ENCODE assay signal across 24 cellular contexts in the genomic region with DNA sequence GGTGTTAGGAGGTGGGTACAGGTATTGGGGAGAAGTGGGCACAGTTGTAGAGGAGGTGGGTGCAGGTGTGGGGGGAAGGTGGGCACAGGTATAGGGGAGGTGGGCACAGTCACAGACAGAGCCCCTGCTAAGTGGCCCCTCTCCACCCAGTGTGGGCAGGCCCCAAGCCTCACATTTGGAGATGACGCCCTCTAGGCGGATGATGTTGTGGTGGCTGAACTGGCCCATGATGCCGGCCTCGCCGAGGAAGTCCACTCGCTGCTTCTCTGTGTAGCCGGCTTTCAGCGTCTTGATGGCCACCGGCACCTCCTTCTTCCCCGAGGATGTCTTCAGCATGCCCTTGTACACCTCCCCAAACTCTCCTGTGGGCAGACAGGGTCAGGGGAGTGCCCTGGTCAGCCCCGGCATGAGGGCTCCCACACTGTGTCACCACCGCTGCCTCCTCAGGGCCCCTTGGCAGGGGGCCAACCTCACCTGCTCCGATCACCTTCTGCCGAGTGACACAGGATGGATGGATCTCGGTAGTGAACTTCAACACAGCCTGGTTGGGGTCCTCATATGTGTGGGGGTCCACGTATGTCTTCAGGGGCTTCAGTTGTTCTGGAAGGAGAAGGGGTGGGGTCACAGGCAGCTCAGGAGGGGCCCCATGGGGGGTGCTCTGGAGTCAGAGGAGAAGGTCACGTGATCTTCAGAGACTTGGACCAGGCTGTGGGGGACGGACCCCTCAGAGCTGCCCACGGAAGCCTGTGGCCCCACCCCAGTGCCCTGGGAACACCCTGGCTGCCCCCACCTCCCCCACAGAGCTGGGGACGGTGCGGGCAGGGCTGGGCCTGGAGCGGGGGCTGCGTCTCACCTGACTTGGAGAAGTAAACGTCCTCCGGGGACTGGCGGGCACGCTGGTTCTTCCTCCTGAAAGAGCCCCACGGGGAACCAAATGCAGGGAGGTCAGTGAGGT. TPM values are rescaled to one million over a fixed set of nuclear protein-coding genes. Genes with fewer than 3 reads are reported as not detected.
"Had no signal": no experiment of that assay in that cellular context is flagged by ENCODE, and none has a peak within 500 bp of the region (broad histone marks: within the 10 kb centered on the region; RNA-seq: fewer than 3 reads in every experiment).

No MANE protein-coding gene starts in this region.

- H3K4me1 Mint-ChIP-seq: activated CD4-positive, alpha-beta memory T cell treated with anti-CD3 and anti-CD28 coated beads, Interleukin-2, amount 10 ng/mL, durations not matched to agents 7 days and 5 days; brain had no signal

- H3K27ac Mint-ChIP-seq: activated CD4-positive, alpha-beta memory T cell treated with anti-CD3 and anti-CD28 coated beads, Interleukin-2, amount 10 ng/mL, durations not matched to agents 7 days and 5 days; activated naive CD4-positive, alpha-beta T cell treated with anti-CD3 and anti-CD28 coated beads for 36 hours; activated T-helper 2 cell treated with anti-CD3 and anti-CD28 coated beads, Interferon-gamma antibody, Interleukin-2, Interleukin-4, amounts not matched to agents 10 μg/mL and 5 μg/mL and 100 μg/mL, durations not matched to agents 14 hours and 24 hours and 36 hours; brain; T-helper 2 cell treated with Interferon-gamma antibody and Interleukin-4, amounts not matched to agents 5 μg/mL and 100 μg/mL, for 36 hours had no signal

- H3K4me3 ChIP-seq: lower lobe of right lung, prostate gland, right atrium auricular region, stomach, testis had no signal

- H3K27ac ChIP-seq: epithelial cell of prostate, foreskin keratinocyte, lower lobe of right lung, prostate gland, right atrium auricular region, testis had no signal

- H3K4me1 ChIP-seq: foreskin keratinocyte, lower lobe of right lung, prostate gland, stomach had no signal

- H3K36me3 ChIP-seq: prostate gland had no signal

- H3K4me3 Mint-ChIP-seq: activated CD4-positive, alpha-beta memory T cell treated with anti-CD3 and anti-CD28 coated beads, Interleukin-2, amount 10 ng/mL, durations not matched to agents 7 days and 5 days; activated naive CD4-positive, alpha-beta T cell treated with anti-CD3 and anti-CD28 coated beads for 36 hours; brain; T-helper 2 cell treated with Interferon-gamma antibody and Interleukin-4, amounts not matched to agents 5 μg/mL and 100 μg/mL, for 36 hours had no signal

- DNase-seq: activated CD4-positive, alpha-beta memory T cell treated with anti-CD3 and anti-CD28 coated beads, Interleukin-2, amount 10 ng/mL, durations not matched to agents 7 days and 5 days; activated CD4-positive, alpha-beta T cell treated with anti-CD3 and anti-CD28 coated beads for 48 hours; activated CD4-positive, CD25-positive, alpha-beta regulatory T cell; activated naive CD4-positive, alpha-beta T cell treated with anti-CD3 and anti-CD28 coated beads for 36 hours; activated T-cell treated with anti-CD3 and anti-CD28 coated beads, Interleukin-2, amount 50 U/mL, for 1 hour; anterior cingulate cortex; caudate nucleus; foreskin keratinocyte; glutamatergic neuron; hippocampal formation; left colon; lower lobe of right lung; stimulated activated CD4-positive, alpha-beta T cell treated with anti-CD3 and anti-CD28 coated beads, Interleukin-2, amount 100 ng/mL, for 24 hours; stomach; testis had no signal

- H3K27me3 ChIP-seq: foreskin keratinocyte, right atrium auricular region, stomach, testis had no signal

- H3K27me3 Mint-ChIP-seq: activated CD4-positive, alpha-beta memory T cell treated with anti-CD3 and anti-CD28 coated beads, Interleukin-2, amount 10 ng/mL, durations not matched to agents 7 days and 5 days; brain had no signal

- H3K9me3 ChIP-seq: lower lobe of right lung, prostate gland, right atrium auricular region, stomach, testis had no signal

- H3K9me3 Mint-ChIP-seq: activated CD4-positive, alpha-beta memory T cell treated with anti-CD3 and anti-CD28 coated beads, Interleukin-2, amount 10 ng/mL, durations not matched to agents 7 days and 5 days; activated naive CD4-positive, alpha-beta T cell treated with anti-CD3 and anti-CD28 coated beads for 36 hours; activated T-helper 2 cell treated with anti-CD3 and anti-CD28 coated beads, Interferon-gamma antibody, Interleukin-2, Interleukin-4, amounts not matched to agents 10 μg/mL and 5 μg/mL and 100 μg/mL, durations not matched to agents 14 hours and 24 hours and 36 hours; brain; T-helper 2 cell treated with Interferon-gamma antibody and Interleukin-4, amounts not matched to agents 5 μg/mL and 100 μg/mL, for 36 hours had no signal

- ATAC-seq: foreskin keratinocyte, left colon, lower lobe of right lung had no signal

RNA-seq across cellular contexts. Expression of gene EPHA2, which starts 22.6 kb away (rescaled TPM):
- total RNA-seq: activated CD4-positive, alpha-beta memory T cell treated with anti-CD3 and anti-CD28 coated beads, Interleukin-2, amount 10 ng/mL, durations not matched to agents 7 days and 5 days; activated T-helper 2 cell treated with anti-CD3 and anti-CD28 coated beads, Interferon-gamma antibody, Interleukin-2, Interleukin-4, amounts not matched to agents 10 μg/mL and 5 μg/mL and 100 μg/mL, durations not matched to agents 14 hours and 24 hours and 36 hours had no signal

RNA-seq across cellular contexts. Expression of gene FAM131C, which starts 59.8 kb away (rescaled TPM):
- total RNA-seq: activated naive CD4-positive, alpha-beta T cell treated with anti-CD3 and anti-CD28 coated beads for 36 hours; dermis microvascular lymphatic vessel endothelial cell; left colon; lower lobe of right lung; prostate gland; skeletal muscle tissue; stomach; urinary bladder had no signal
